1 cellular context compared by ENCODE assay signal in genomic region chr11:47552581-47553416, GRCh38.
TF ChIP-seq lines count a peak whose summit lies in the region.

Gene CELF1, minus strand, starts transcription at chr11:47553132. Its CDS starts 53,609 bp downstream, at chr11:47499523.

TF ChIP-seq in HepG2, 621 proteins besides CTCF, POLR2A, EP300 and RAD21 (continued from another document and continues in another):
- TF ChIP-seq TFDP2 (CRISPR knock-in tag; IDR thresholded peaks at IDR 0.05), result peak; percentile 64
- TF ChIP-seq, protein P1, sequence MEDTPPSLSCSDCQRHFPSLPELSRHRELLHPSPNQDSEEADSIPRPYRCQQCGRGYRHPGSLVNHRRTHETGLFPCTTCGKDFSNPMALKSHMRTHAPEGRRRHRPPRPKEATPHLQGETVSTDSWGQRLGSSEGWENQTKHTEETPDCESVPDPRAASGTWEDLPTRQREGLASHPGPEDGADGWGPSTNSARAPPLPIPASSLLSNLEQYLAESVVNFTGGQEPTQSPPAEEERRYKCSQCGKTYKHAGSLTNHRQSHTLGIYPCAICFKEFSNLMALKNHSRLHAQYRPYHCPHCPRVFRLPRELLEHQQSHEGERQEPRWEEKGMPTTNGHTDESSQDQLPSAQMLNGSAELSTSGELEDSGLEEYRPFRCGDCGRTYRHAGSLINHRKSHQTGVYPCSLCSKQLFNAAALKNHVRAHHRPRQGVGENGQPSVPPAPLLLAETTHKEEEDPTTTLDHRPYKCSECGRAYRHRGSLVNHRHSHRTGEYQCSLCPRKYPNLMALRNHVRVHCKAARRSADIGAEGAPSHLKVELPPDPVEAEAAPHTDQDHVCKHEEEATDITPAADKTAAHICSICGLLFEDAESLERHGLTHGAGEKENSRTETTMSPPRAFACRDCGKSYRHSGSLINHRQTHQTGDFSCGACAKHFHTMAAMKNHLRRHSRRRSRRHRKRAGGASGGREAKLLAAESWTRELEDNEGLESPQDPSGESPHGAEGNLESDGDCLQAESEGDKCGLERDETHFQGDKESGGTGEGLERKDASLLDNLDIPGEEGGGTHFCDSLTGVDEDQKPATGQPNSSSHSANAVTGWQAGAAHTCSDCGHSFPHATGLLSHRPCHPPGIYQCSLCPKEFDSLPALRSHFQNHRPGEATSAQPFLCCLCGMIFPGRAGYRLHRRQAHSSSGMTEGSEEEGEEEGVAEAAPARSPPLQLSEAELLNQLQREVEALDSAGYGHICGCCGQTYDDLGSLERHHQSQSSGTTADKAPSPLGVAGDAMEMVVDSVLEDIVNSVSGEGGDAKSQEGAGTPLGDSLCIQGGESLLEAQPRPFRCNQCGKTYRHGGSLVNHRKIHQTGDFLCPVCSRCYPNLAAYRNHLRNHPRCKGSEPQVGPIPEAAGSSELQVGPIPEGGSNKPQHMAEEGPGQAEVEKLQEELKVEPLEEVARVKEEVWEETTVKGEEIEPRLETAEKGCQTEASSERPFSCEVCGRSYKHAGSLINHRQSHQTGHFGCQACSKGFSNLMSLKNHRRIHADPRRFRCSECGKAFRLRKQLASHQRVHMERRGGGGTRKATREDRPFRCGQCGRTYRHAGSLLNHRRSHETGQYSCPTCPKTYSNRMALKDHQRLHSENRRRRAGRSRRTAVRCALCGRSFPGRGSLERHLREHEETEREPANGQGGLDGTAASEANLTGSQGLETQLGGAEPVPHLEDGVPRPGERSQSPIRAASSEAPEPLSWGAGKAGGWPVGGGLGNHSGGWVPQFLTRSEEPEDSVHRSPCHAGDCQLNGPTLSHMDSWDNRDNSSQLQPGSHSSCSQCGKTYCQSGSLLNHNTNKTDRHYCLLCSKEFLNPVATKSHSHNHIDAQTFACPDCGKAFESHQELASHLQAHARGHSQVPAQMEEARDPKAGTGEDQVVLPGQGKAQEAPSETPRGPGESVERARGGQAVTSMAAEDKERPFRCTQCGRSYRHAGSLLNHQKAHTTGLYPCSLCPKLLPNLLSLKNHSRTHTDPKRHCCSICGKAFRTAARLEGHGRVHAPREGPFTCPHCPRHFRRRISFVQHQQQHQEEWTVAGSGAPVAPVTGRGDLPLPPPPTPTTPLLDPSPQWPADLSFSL (CRISPR knock-in tag; IDR thresholded peaks at IDR 0.05), result no peak; the same call in 1 of the 2 replicates
- peak; percentile 19; the same call in 1 of the 2 replicates for TF ChIP-seq ZNF430 (CRISPR knock-in tag; IDR thresholded peaks at IDR 0.05)
- no peak for TF ChIP-seq FOXJ3 (CRISPR knock-in tag; IDR thresholded peaks at IDR 0.05; ENCODE audit: borderline replicate concordance)
- no peak for TF ChIP-seq ZMYM3 (CRISPR knock-in tag; IDR thresholded peaks at IDR 0.05)
- no peak for TF ChIP-seq AHDC1 (CRISPR knock-in tag; IDR thresholded peaks at IDR 0.05; ENCODE audit: borderline replicate concordance)
- TF ChIP-seq ZNF777 (CRISPR knock-in tag; IDR thresholded peaks at IDR 0.05), result no peak
- TF ChIP-seq ZNF614 (CRISPR knock-in tag; IDR thresholded peaks at IDR 0.05; ENCODE audit: borderline replicate concordance), result no peak; the same call in 1 of the 2 replicates
- peak; percentile 86 for TF ChIP-seq SAP130 (CRISPR knock-in tag; IDR thresholded peaks at IDR 0.05; ENCODE audit: low read depth)
- TF ChIP-seq BORCS8-MEF2B (CRISPR knock-in tag; IDR thresholded peaks at IDR 0.05), result peak; percentile 69
- peak; percentile 63 for TF ChIP-seq ZNF770 (CRISPR knock-in tag; IDR thresholded peaks at IDR 0.05)
- peak; percentile 66; the same call in 1 of the 2 replicates for TF ChIP-seq ARNT2 (CRISPR knock-in tag; IDR thresholded peaks at IDR 0.05; ENCODE audit: low read depth)
- no peak for TF ChIP-seq FOXA1 (IDR thresholded peaks at IDR 0.05)
- TF ChIP-seq FOXA1 (CRISPR knock-in tag; IDR thresholded peaks at IDR 0.05), result no peak; the same call in 1 of the 2 replicates
- TF ChIP-seq, protein P2, sequence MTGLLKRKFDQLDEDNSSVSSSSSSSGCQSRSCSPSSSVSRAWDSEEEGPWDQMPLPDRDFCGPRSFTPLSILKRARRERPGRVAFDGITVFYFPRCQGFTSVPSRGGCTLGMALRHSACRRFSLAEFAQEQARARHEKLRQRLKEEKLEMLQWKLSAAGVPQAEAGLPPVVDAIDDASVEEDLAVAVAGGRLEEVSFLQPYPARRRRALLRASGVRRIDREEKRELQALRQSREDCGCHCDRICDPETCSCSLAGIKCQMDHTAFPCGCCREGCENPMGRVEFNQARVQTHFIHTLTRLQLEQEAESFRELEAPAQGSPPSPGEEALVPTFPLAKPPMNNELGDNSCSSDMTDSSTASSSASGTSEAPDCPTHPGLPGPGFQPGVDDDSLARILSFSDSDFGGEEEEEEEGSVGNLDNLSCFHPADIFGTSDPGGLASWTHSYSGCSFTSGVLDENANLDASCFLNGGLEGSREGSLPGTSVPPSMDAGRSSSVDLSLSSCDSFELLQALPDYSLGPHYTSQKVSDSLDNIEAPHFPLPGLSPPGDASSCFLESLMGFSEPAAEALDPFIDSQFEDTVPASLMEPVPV (CRISPR knock-in tag; IDR thresholded peaks at IDR 0.05), result peak; percentile 47; the same call in 1 of the 2 replicates
- no peak for TF ChIP-seq ZNF720 (CRISPR knock-in tag; IDR thresholded peaks at IDR 0.05)
- no peak for TF ChIP-seq GTF2F1 (IDR thresholded peaks at IDR 0.05; ENCODE audit: low read length)
- no peak for TF ChIP-seq HDAC6 (IDR thresholded peaks at IDR 0.05; ENCODE audit: low read depth, low read length)
- TF ChIP-seq ZGPAT (CRISPR knock-in tag; IDR thresholded peaks at IDR 0.05), result peak; percentile 74; the same call in 1 of the 2 replicates
- TF ChIP-seq TBL1XR1 (IDR thresholded peaks at IDR 0.05; ENCODE audit: borderline replicate concordance, low read length, partially characterized antibody), result no peak
- TF ChIP-seq PHF21A (CRISPR knock-in tag; IDR thresholded peaks at IDR 0.05), result no peak; the same call in 1 of the 2 replicates
- TF ChIP-seq ZBTB7A (CRISPR knock-in tag; IDR thresholded peaks at IDR 0.05), result no peak
- no peak for TF ChIP-seq MATR3 (CRISPR knock-in tag; IDR thresholded peaks at IDR 0.05)
- TF ChIP-seq SRSF1 (optimal IDR thresholded peaks at IDR 0.05; ENCODE audit: low read depth, low read length), result peak; percentile 57
- TF ChIP-seq GMEB1 (CRISPR knock-in tag; IDR thresholded peaks at IDR 0.05; ENCODE audit: borderline replicate concordance), result peak; percentile 95
- no peak for TF ChIP-seq BRCA1 (CRISPR knock-in tag; IDR thresholded peaks at IDR 0.05)
- TF ChIP-seq ZFP90 (CRISPR knock-in tag; IDR thresholded peaks at IDR 0.05; ENCODE audit: borderline replicate concordance), result no peak
- 0 out of 2 replicates have a peak, but pooled peaks have one; percentile 35 for TF ChIP-seq ZNF543 (CRISPR knock-in tag; IDR thresholded peaks at IDR 0.05)
- TF ChIP-seq, protein P3, sequence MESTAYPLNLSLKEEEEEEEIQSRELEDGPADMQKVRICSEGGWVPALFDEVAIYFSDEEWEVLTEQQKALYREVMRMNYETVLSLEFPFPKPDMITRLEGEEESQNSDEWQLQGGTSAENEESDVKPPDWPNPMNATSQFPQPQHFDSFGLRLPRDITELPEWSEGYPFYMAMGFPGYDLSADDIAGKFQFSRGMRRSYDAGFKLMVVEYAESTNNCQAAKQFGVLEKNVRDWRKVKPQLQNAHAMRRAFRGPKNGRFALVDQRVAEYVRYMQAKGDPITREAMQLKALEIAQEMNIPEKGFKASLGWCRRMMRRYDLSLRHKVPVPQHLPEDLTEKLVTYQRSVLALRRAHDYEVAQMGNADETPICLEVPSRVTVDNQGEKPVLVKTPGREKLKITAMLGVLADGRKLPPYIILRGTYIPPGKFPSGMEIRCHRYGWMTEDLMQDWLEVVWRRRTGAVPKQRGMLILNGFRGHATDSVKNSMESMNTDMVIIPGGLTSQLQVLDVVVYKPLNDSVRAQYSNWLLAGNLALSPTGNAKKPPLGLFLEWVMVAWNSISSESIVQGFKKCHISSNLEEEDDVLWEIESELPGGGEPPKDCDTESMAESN (CRISPR knock-in tag; conservative IDR thresholded peaks at IDR 0.05), result peak; percentile 36; the same call in 1 of the 2 replicates
- TF ChIP-seq EZH2 (conservative IDR thresholded peaks at IDR 0.05; ENCODE audit: low read depth, low read length), result no peak
- TF ChIP-seq ZNF225 (CRISPR knock-in tag; IDR thresholded peaks at IDR 0.05), result peak; percentile 71; the same call in 1 of the 2 replicates
- no peak for TF ChIP-seq SMARCE1 (IDR thresholded peaks at IDR 0.05; ENCODE audit: borderline replicate concordance)
- no peak for TF ChIP-seq HNRNPUL1 (IDR thresholded peaks at IDR 0.05; ENCODE audit: low read depth, low read length)
- peak; percentile 72 for TF ChIP-seq MED1 (CRISPR knock-in tag; IDR thresholded peaks at IDR 0.05)
- peak; percentile 83 for TF ChIP-seq MYC (CRISPR knock-in tag; IDR thresholded peaks at IDR 0.05; ENCODE audit: borderline replicate concordance)
